23 cellular contexts compared by ENCODE assay signal in the genomic region with DNA sequence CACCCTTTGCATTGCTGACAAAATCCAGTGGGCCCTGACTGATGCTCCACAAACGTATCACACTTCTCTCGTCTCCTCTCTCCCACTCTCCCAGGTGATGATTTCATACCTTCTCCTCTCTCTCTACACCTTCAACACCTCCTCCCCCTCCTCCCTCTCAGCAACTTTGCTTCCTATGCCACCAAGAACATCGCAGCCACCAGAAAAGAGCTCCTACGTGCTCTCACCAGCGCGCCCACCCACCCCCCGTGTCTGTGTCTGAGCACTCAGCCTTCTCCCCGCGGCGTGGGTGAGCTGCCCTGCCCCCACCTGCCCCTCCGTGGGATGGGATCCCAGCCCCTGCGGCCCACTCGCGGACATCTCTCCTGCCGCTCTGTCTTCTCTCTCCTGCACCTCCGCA.
"Had no signal": no experiment of that assay in that cellular context is flagged by ENCODE, and none has a peak within 500 bp of the region (broad histone marks: within the 10 kb centered on the region; RNA-seq: fewer than 3 reads in every experiment).

No MANE protein-coding gene starts in this region.

- DNase-seq: Kasumi-1, MM.1S, NCI-H1092 treated with DMSO at 0.1 percent for 48 hours, NCI-H1436, NCI-H187, NCI-H2029, NCI-H2081 treated with DMSO at 0.1 percent for 48 hours, NCI-H2171, NCI-H226, NCI-H446, NCI-H510A, NCI-H524 treated with DMSO at 0.1 percent for 48 hours, NCI-H69, NCI-H774, PC-3, SHP77, SK-N-SH, SW 1271 had no signal

- H3K9me3 Mint-ChIP-seq: IgD-negative memory B cell had no signal

- H3K4me1 Mint-ChIP-seq: IgD-negative memory B cell had no signal

- H3K36me3 Mint-ChIP-seq: IgD-negative memory B cell had no signal

- H3K4me2 ChIP-seq: KMS-11, SK-N-SH had no signal

- ATAC-seq: K562, Panc1, PC-3 had no signal

- H3K4me3 ChIP-seq: K562 had no signal

- H3K27ac Mint-ChIP-seq: IgD-negative memory B cell had no signal

- H3K9me3 ChIP-seq: SK-N-SH had no signal

- H3K27ac ChIP-seq: KMS-11, RWPE1 had no signal
